In the genomic region with DNA sequence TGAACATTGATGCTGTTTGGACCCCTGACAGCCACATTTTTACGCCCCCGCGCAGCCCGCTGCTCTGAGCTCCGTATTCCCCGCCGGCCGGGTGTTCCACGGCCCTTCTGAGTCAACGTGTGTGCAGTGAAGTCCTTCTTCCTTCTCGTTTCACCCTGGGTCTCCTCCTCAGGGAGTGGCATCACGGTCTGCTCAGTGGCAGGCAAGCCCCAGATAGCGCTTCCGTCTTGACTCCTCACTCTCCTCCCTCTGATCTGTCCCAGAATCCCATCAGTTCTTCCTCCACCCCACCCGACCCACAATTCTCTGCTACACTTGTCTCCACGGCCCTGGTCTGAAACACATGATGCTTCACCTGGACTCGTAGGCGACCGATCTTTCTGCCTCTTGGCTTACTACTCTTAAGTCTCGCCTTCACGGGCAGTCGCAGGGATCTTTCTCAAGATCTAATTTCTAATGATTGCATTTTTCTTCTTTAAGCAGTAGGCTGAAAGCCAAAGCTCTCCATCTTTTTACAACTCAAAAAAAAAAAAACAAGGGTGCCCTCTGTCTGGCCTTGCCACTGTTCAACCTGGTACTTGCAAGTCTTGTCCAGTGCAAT, we compare ENCODE assay signal across 8 cellular contexts. TPM values are rescaled to one million over a fixed set of nuclear protein-coding genes. Genes with fewer than 3 reads are reported as not detected.
DNase-seq lines count a peak whose midpoint lies in the region; ATAC-seq and TF ChIP-seq lines count a peak whose summit lies in the region.

No MANE protein-coding gene starts in this region.

- POLR2A ChIA-PET in MCF 10A (lab: Yijun Ruan, JAX) = interaction anchor here (0.6 to 2.0 kb wide), 11 partner anchors 11 to 199 kb away, joined by 3 to 9 read pairs (median 4); a partner anchor contains a TSS

- H3K27me3 Mint-ChIP-seq in HFFc6 (ENCODE audit: insufficient read depth) (peaks cover 16% of the 10 kb centered on the region; the same call in 1 of the 2 replicates), MCF 10A (ENCODE audit: insufficient read depth, unreplicated experiment) (peaks cover 22% of the 10 kb centered on the region)

- no TSS peak for BruUV-seq in MCF 10A (replicated peaks; lab: Mats Ljungman, UMichigan)

- H3K4me1 Mint-ChIP-seq in HFFc6 (ENCODE audit: low read depth) = peaks cover 24% of the 10 kb centered on the region
- H3K4me1 Mint-ChIP-seq in MCF 10A (ENCODE audit: insufficient read depth, unreplicated experiment) = peaks cover 9% of the 10 kb centered on the region

- DNase-seq in CD1c-positive myeloid dendritic cell (ENCODE audit: extremely low spot score) (peak; percentile 69), HFFc6 (peak; percentile 14), SHP77 treated with DMSO at 0.1 percent for 48 hours (lab: John Stamatoyannopoulos, UW) (peak; percentile 19), MCF 10A (ENCODE audit: unreplicated experiment) (peak; percentile 35), kidney tubule cell (ENCODE audit: low spot score) (peak; percentile 67), HPDE6-E6E7 (ENCODE audit: extremely low spot score) (no peak)
- peak; percentile 41 to 51 for DNase-seq in stimulated activated CD4-positive, alpha-beta T cell treated with anti-CD3 and anti-CD28 coated beads, Interleukin-2, amount 100 ng/mL, for 24 hours

- H3K4me3 Mint-ChIP-seq in HFFc6 = peak overlapping the region; percentile 90
- H3K4me3 Mint-ChIP-seq in MCF 10A (ENCODE audit: unreplicated experiment) = peak overlapping the region; percentile 94

- H3K9me3 Mint-ChIP-seq in HFFc6 (no peaks in the 10 kb centered on the region), MCF 10A (ENCODE audit: unreplicated experiment) (no peaks in the 10 kb centered on the region)

- TF ChIP-seq CTCF in HFFc6 (IDR thresholded peaks at IDR 0.05) (no peak), MCF 10A (IDR thresholded peaks at IDR 0.05; ENCODE audit: unreplicated experiment) (no peak)

- no peaks in the 10 kb centered on the region for H3K36me3 Mint-ChIP-seq in HFFc6 (ENCODE audit: low read depth)
- H3K36me3 Mint-ChIP-seq in MCF 10A (ENCODE audit: insufficient read depth, unreplicated experiment) = no peaks in the 10 kb centered on the region

- intact Hi-C loops in MCF 10A (cut with micrococcal nuclease) = loop anchor here (1.0 kb wide), 1 partner anchor 85 kb away; no protein-coding TSS in a partner anchor

- ATAC-seq in HG02588 (IDR thresholded peaks at IDR 0.05; ENCODE audit: unreplicated experiment) = no peak

- H3K27ac Mint-ChIP-seq in HFFc6 = peak overlapping the region; percentile 78
- peak overlapping the region; percentile 94 for H3K27ac Mint-ChIP-seq in MCF 10A (ENCODE audit: low read depth, unreplicated experiment)

- CTCF ChIA-PET in MCF 10A (lab: Yijun Ruan, JAX) = interaction anchor here (0.5 to 3.3 kb wide), 7 partner anchors 12 to 957 kb away, joined by 3 to 17 read pairs (median 4); no protein-coding TSS in a partner anchor

RNA-seq across cellular contexts. Expression of a gene that starts 33.9 kb away (rescaled TPM):
- 1 to 10 TPM; 5.6 to 7.0 (median 6.5) TPM for total RNA-seq in HFFc6 (2021; fragmentation: NEBNext Ultra II Directional; extraction: Animal tissue kit (Norgen Biotek cat#: 25700))
- total RNA-seq in MCF 10A (2022) = 3.0 and 3.5 TPM in 2 replicates
